22 cellular contexts compared by ENCODE assay signal in genomic region chr1:66535853-66536252, GRCh38. TPM values are rescaled to one million over a fixed set of nuclear protein-coding genes. Genes with fewer than 3 reads are reported as not detected.
A peak's percentile ranks its signal among the peaks of the same experiment; 100 is the strongest.
DNase-seq lines count a peak whose midpoint lies in the region; ATAC-seq and TF ChIP-seq lines count a peak whose summit lies in the region.
"Had no signal": no experiment of that assay in that cellular context is flagged by ENCODE, and none has a peak within 500 bp of the region (broad histone marks: within the 10 kb centered on the region; RNA-seq: fewer than 3 reads in every experiment).

No MANE protein-coding gene starts in this region.

- no peak for TF ChIP-seq EP300 in esophagus muscularis mucosa (IDR thresholded peaks at IDR 0.05)

- ATAC-seq in Panc1 = no peak
- ATAC-seq in GM18867 (IDR thresholded peaks at IDR 0.05; ENCODE audit: unreplicated experiment) = no peak
- ATAC-seq: activated naive CD8-positive, alpha-beta T cell treated with anti-CD3 and anti-CD28 coated beads, Interleukin-2, amount 50 U/mL, for 24 hours; activated T-cell treated with anti-CD3 and anti-CD28 coated beads, Interleukin-2, amount 50 U/mL, for 72 hours; GM12878; natural killer cell; sciatic nerve had no signal

- H3K27me3 ChIP-seq in ACC112 (ENCODE audit: insufficient read depth, low read length) = no peaks in the 10 kb centered on the region
- peaks cover 4% of the 10 kb centered on the region; the same call in 1 of the 2 replicates for H3K27me3 ChIP-seq in Panc1 (ENCODE audit: control insufficient read depth, insufficient read depth, low read length)
- no peaks in the 10 kb centered on the region for H3K27me3 ChIP-seq in esophagus muscularis mucosa
- H3K27me3 ChIP-seq in osteoblast (ENCODE audit: insufficient read depth, low read length) = no peaks in the 10 kb centered on the region

- H3K9me3 ChIP-seq in Panc1 (ENCODE audit: control insufficient read depth, insufficient read depth, low read depth, low read length) = no peaks in the 10 kb centered on the region
- H3K9me3 ChIP-seq in esophagus muscularis mucosa = no peaks in the 10 kb centered on the region
- no peaks in the 10 kb centered on the region for H3K9me3 ChIP-seq in osteoblast (ENCODE audit: low read depth, low read length)
- H3K9me3 ChIP-seq: Caco-2 had no signal

- DNase-seq in Panc1 (ENCODE audit: low read depth, low spot score) (no peak), esophagus muscularis mucosa (ENCODE audit: extremely low spot score) (no peak), osteoblast (ENCODE audit: insufficient read length, low spot score, missing footprints) (no peak), dermis blood vessel endothelial cell (no peak)
- no peak for DNase-seq in activated effector memory CD4-positive, alpha-beta T cell treated with Interleukin-2 at 50 U/mL for 16 hours
- DNase-seq in activated naive CD4-positive, alpha-beta T cell treated with anti-CD3 and anti-CD28 coated beads for 36 hours = no peak
- DNase-seq: activated CD4-positive, alpha-beta memory T cell treated with anti-CD3 and anti-CD28 coated beads, Interleukin-2, amount 10 ng/mL, durations not matched to agents 7 days and 5 days; activated naive CD8-positive, alpha-beta T cell treated with anti-CD3 and anti-CD28 coated beads, Interleukin-2, amount 50 U/mL, for 24 hours; activated T-cell treated with anti-CD3 and anti-CD28 coated beads, Interleukin-2, amount 50 U/mL, for 72 hours; Caco-2; cortex of kidney; natural killer cell; NCI-H187; NCI-H524; stimulated activated CD4-positive, alpha-beta T cell treated with anti-CD3 and anti-CD28 coated beads, Interleukin-4, amount 100 ng/mL, for 1 hour; stimulated activated CD8-positive, alpha-beta memory T cell treated with anti-CD3 and anti-CD28 coated beads, Interleukin-4, amount 100 ng/mL, for 48 hours had no signal

- no peak overlapping the region for H2AFZ ChIP-seq in ACC112 (ENCODE audit: low read length, unreplicated experiment)
- no peak overlapping the region for H2AFZ ChIP-seq in osteoblast (ENCODE audit: low read length)

- H3K36me3 ChIP-seq in ACC112 (ENCODE audit: insufficient read depth, low read length) = no peaks in the 10 kb centered on the region
- no peaks in the 10 kb centered on the region for H3K36me3 ChIP-seq in Panc1 (ENCODE audit: control insufficient read depth, insufficient read depth, low read length)
- H3K36me3 ChIP-seq in esophagus muscularis mucosa = no peaks in the 10 kb centered on the region
- peaks cover 3% of the 10 kb centered on the region for H3K36me3 ChIP-seq in osteoblast (ENCODE audit: insufficient read depth, low read length)

- peak overlapping the region; percentile 87 for H3K4me2 ChIP-seq in osteoblast (ENCODE audit: insufficient read depth, low read length)

- H3K27ac Mint-ChIP-seq in activated naive CD4-positive, alpha-beta T cell treated with anti-CD3 and anti-CD28 coated beads for 36 hours = no peak overlapping the region
- H3K27ac Mint-ChIP-seq: activated CD4-positive, alpha-beta memory T cell treated with anti-CD3 and anti-CD28 coated beads, Interleukin-2, amount 10 ng/mL, durations not matched to agents 7 days and 5 days; activated naive CD8-positive, alpha-beta T cell treated with anti-CD3 and anti-CD28 coated beads, Interleukin-2, amount 50 U/mL, for 24 hours; activated T-cell treated with anti-CD3 and anti-CD28 coated beads, Interleukin-2, amount 50 U/mL, for 72 hours; natural killer cell had no signal

- peaks cover 9% of the 10 kb centered on the region for H3K4me1 Mint-ChIP-seq in activated naive CD4-positive, alpha-beta T cell treated with anti-CD3 and anti-CD28 coated beads for 36 hours (ENCODE audit: low read depth)

- no peaks in the 10 kb centered on the region for H3K9me3 Mint-ChIP-seq in activated naive CD4-positive, alpha-beta T cell treated with anti-CD3 and anti-CD28 coated beads for 36 hours
- H3K9me3 Mint-ChIP-seq: activated CD4-positive, alpha-beta memory T cell treated with anti-CD3 and anti-CD28 coated beads, Interleukin-2, amount 10 ng/mL, durations not matched to agents 7 days and 5 days; activated naive CD8-positive, alpha-beta T cell treated with anti-CD3 and anti-CD28 coated beads, Interleukin-2, amount 50 U/mL, for 24 hours; activated T-cell treated with anti-CD3 and anti-CD28 coated beads, Interleukin-2, amount 50 U/mL, for 72 hours; natural killer cell had no signal

- H3K79me2 ChIP-seq in ACC112 (ENCODE audit: control insufficient read depth, insufficient read depth, low read length, unreplicated experiment) (no peaks in the 10 kb centered on the region), osteoblast (ENCODE audit: insufficient read depth, low read length) (peaks cover 62% of the 10 kb centered on the region)

- H3K4me1 ChIP-seq in ACC112 (ENCODE audit: control insufficient read depth, insufficient read depth, low read length, unreplicated experiment) = peaks cover 23% of the 10 kb centered on the region
- peaks cover 5% of the 10 kb centered on the region; the same call in 1 of the 2 replicates for H3K4me1 ChIP-seq in Panc1 (ENCODE audit: control insufficient read depth, insufficient read depth, low read length)
- peaks cover 17 to 75% (median 52%) of the 10 kb centered on the region in 4 donors for H3K4me1 ChIP-seq in esophagus muscularis mucosa
- H3K4me1 ChIP-seq in osteoblast (ENCODE audit: insufficient read depth, low read length) = peaks cover 15% of the 10 kb centered on the region
- H3K4me1 ChIP-seq: Caco-2 had no signal

- H3K4me3 ChIP-seq in ACC112 (ENCODE audit: low read depth, low read length) = 0 out of 2 replicates have a peak overlapping the region, but pooled peaks have one; percentile 14
- peak overlapping the region; percentile 43 to 58; a peak in 3 of 4 replicates for H3K4me3 ChIP-seq in Panc1 (ENCODE audit: low read depth in 2 of 2, low read length in 2 of 2)
- H3K4me3 ChIP-seq in esophagus muscularis mucosa = peak overlapping the region in 2 of 4 donors; percentile 61 to 64
- peak overlapping the region; percentile 70 for H3K4me3 ChIP-seq in osteoblast (ENCODE audit: insufficient read depth, low read length)
- H3K4me3 ChIP-seq: GM12878, lung had no signal

- in situ Hi-C loops in Panc1 (cut with HindIII; ENCODE audit: low pct_unique_long_range_greater_than_20kb, low sequenced_read_pairs) = no loop called here

- intact Hi-C loops in Panc1 (cut with micrococcal nuclease; ENCODE audit: unreplicated experiment) = no loop called here
- intact Hi-C loops in esophagus muscularis mucosa (cut with DNase I) = no loop called here
- intact Hi-C loops in activated naive CD4-positive, alpha-beta T cell treated with anti-CD3 and anti-CD28 coated beads for 36 hours (cut with micrococcal nuclease) = no loop called here

- no peak for TF ChIP-seq POLR2A in esophagus muscularis mucosa (IDR thresholded peaks at IDR 0.05; ENCODE audit: low read depth)

- no peaks in the 10 kb centered on the region for H3K36me3 Mint-ChIP-seq in activated naive CD4-positive, alpha-beta T cell treated with anti-CD3 and anti-CD28 coated beads for 36 hours (ENCODE audit: low read depth)

- CTCF ChIA-PET in Panc1 (lab: Charles Lee) = no interaction called here
- CTCF ChIA-PET in activated naive CD4-positive, alpha-beta T cell treated with anti-CD3 and anti-CD28 coated beads for 36 hours (lab: Charles Lee) = interaction anchor here (0.7 to 1.4 kb wide), 2 partner anchors 13 to 14 kb away, joined by 3 read pairs; no protein-coding TSS in a partner anchor

- POLR2A ChIA-PET in Panc1 (lab: Charles Lee) = no interaction called here

- H3K27ac ChIP-seq in ACC112 (ENCODE audit: low read depth, low read length) (no peak overlapping the region), Panc1 (ENCODE audit: low read length) (no peak overlapping the region), esophagus muscularis mucosa (replicated peaks in 1 of 4) (peak overlapping the region in 3 of 4 donors; percentile 19 to 85 (median 79)), osteoblast (ENCODE audit: low read depth, low read length) (peak overlapping the region; percentile 12)

- H3K27me3 Mint-ChIP-seq in activated naive CD4-positive, alpha-beta T cell treated with anti-CD3 and anti-CD28 coated beads for 36 hours (ENCODE audit: low read depth) = peaks cover 37% of the 10 kb centered on the region

- TF ChIP-seq CTCF in Panc1 (IDR thresholded peaks at IDR 0.05) = no peak
- no peak for TF ChIP-seq CTCF in esophagus muscularis mucosa (IDR thresholded peaks at IDR 0.05)
- no peak for TF ChIP-seq CTCF in osteoblast (IDR thresholded peaks at IDR 0.05; ENCODE audit: extremely low read depth, low read depth, low read length)

- H3K4me3 Mint-ChIP-seq in activated naive CD4-positive, alpha-beta T cell treated with anti-CD3 and anti-CD28 coated beads for 36 hours = no peak overlapping the region
- H3K4me3 Mint-ChIP-seq: activated CD4-positive, alpha-beta memory T cell treated with anti-CD3 and anti-CD28 coated beads, Interleukin-2, amount 10 ng/mL, durations not matched to agents 7 days and 5 days; activated naive CD8-positive, alpha-beta T cell treated with anti-CD3 and anti-CD28 coated beads, Interleukin-2, amount 50 U/mL, for 24 hours; activated T-cell treated with anti-CD3 and anti-CD28 coated beads, Interleukin-2, amount 50 U/mL, for 72 hours; natural killer cell had no signal

- whole genome bisulfite sequencing in esophagus muscularis mucosa = 33% methylated on average over 1 of the region's 1 CpG

- BruUV-seq in Panc1 (replicated peaks; lab: Mats Ljungman, UMichigan) = no TSS peak

- H4K20me1 ChIP-seq in osteoblast (ENCODE audit: insufficient read depth, low read length) = no peaks in the 10 kb centered on the region

RNA-seq across cellular contexts. Expression of gene SGIP1, which starts 1.9 kb away (rescaled TPM):
- total RNA-seq in Panc1 (2021; ENCODE audit: unreplicated experiment) (1.6 TPM), esophagus muscularis mucosa (10 to 100 TPM in 3 of 4 donors, 1 to 10 TPM in 1; 9.1 to 16.2 (median 11.8) TPM), osteoblast (17.4 and 31.5 TPM in 2 replicates), dermis blood vessel endothelial cell (37.4 and 48.0 TPM in 2 replicates)
- polyA plus RNA-seq in Panc1 (2012; ENCODE audit: insufficient read length) = 1.5 TPM
- under 1 TPM in 1 of 2 experiments, not detected in 1; 0.07 TPM for total RNA-seq in activated naive CD4-positive, alpha-beta T cell treated with anti-CD3 and anti-CD28 coated beads for 36 hours
- total RNA-seq: Caco-2, GM12878, HT-29 had no signal

Comparison
In these comparisons a context has a peak if more than half of its experiments do, and no peak if none do; other contexts are left out.
1. H3K27ac ChIP-seq: peak in esophagus muscularis mucosa (3 of 4) and osteoblast (single experiment); none in ACC112 (single experiment) and Panc1 (single experiment).